ENCODE assay signal across 1 cellular context in the genomic region with DNA sequence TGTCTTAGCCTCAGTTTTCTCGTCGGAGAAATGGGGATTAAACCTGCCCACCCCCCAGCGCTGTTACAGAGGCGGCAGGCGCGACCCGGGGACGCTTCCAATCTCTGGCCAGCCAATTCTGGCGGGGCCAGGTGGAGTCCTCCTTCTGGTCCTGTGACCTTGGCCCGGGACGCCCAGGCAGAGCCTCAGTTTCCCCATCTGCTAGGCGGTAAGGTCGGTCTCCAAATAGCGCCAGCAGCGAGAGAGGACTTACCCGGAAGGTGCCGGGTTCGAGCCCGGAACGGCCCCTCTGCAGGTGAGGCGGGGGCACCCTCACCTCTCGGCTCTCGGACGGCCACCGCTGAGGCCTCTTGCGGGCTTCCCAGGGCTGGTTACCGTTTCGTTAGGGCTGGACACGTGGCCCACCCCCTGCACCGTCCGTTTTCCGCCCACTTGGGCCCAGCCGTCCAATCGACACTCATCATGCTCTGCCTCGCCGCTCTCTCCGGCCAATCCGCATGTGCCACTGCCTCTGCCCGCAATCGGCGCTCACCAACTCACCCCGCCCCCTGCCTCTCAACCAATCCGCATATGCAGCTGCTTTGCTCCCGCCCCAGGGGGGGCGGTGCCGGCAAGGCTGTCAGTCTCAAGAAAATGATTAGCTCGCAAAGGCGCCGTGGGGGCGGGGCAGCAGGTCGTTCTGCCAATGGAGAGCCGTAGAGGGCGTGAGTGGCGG.
TF ChIP-seq lines count a peak whose summit lies in the region.

A gene with protein sequence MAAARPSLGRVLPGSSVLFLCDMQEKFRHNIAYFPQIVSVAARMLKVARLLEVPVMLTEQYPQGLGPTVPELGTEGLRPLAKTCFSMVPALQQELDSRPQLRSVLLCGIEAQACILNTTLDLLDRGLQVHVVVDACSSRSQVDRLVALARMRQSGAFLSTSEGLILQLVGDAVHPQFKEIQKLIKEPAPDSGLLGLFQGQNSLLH (minus strand): TSS at position 384 of the 715 bp plus-strand sequence. CDS start 5,156 bp downstream, outside the sequence.

TF ChIP-seq in HepG2, 621 proteins besides CTCF, POLR2A, EP300 and RAD21 (continued from another document and continues in another):
- TF ChIP-seq ZNF557 (CRISPR knock-in tag; IDR thresholded peaks at IDR 0.05): 0 out of 2 replicates have a peak, but pooled peaks have one; percentile 25
- TF ChIP-seq, protein P1, sequence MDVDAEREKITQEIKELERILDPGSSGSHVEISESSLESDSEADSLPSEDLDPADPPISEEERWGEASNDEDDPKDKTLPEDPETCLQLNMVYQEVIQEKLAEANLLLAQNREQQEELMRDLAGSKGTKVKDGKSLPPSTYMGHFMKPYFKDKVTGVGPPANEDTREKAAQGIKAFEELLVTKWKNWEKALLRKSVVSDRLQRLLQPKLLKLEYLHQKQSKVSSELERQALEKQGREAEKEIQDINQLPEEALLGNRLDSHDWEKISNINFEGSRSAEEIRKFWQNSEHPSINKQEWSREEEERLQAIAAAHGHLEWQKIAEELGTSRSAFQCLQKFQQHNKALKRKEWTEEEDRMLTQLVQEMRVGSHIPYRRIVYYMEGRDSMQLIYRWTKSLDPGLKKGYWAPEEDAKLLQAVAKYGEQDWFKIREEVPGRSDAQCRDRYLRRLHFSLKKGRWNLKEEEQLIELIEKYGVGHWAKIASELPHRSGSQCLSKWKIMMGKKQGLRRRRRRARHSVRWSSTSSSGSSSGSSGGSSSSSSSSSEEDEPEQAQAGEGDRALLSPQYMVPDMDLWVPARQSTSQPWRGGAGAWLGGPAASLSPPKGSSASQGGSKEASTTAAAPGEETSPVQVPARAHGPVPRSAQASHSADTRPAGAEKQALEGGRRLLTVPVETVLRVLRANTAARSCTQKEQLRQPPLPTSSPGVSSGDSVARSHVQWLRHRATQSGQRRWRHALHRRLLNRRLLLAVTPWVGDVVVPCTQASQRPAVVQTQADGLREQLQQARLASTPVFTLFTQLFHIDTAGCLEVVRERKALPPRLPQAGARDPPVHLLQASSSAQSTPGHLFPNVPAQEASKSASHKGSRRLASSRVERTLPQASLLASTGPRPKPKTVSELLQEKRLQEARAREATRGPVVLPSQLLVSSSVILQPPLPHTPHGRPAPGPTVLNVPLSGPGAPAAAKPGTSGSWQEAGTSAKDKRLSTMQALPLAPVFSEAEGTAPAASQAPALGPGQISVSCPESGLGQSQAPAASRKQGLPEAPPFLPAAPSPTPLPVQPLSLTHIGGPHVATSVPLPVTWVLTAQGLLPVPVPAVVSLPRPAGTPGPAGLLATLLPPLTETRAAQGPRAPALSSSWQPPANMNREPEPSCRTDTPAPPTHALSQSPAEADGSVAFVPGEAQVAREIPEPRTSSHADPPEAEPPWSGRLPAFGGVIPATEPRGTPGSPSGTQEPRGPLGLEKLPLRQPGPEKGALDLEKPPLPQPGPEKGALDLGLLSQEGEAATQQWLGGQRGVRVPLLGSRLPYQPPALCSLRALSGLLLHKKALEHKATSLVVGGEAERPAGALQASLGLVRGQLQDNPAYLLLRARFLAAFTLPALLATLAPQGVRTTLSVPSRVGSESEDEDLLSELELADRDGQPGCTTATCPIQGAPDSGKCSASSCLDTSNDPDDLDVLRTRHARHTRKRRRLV (CRISPR knock-in tag; IDR thresholded peaks at IDR 0.05): peak; percentile 69; the same call in 1 of the 2 replicates
- TF ChIP-seq, protein P2, sequence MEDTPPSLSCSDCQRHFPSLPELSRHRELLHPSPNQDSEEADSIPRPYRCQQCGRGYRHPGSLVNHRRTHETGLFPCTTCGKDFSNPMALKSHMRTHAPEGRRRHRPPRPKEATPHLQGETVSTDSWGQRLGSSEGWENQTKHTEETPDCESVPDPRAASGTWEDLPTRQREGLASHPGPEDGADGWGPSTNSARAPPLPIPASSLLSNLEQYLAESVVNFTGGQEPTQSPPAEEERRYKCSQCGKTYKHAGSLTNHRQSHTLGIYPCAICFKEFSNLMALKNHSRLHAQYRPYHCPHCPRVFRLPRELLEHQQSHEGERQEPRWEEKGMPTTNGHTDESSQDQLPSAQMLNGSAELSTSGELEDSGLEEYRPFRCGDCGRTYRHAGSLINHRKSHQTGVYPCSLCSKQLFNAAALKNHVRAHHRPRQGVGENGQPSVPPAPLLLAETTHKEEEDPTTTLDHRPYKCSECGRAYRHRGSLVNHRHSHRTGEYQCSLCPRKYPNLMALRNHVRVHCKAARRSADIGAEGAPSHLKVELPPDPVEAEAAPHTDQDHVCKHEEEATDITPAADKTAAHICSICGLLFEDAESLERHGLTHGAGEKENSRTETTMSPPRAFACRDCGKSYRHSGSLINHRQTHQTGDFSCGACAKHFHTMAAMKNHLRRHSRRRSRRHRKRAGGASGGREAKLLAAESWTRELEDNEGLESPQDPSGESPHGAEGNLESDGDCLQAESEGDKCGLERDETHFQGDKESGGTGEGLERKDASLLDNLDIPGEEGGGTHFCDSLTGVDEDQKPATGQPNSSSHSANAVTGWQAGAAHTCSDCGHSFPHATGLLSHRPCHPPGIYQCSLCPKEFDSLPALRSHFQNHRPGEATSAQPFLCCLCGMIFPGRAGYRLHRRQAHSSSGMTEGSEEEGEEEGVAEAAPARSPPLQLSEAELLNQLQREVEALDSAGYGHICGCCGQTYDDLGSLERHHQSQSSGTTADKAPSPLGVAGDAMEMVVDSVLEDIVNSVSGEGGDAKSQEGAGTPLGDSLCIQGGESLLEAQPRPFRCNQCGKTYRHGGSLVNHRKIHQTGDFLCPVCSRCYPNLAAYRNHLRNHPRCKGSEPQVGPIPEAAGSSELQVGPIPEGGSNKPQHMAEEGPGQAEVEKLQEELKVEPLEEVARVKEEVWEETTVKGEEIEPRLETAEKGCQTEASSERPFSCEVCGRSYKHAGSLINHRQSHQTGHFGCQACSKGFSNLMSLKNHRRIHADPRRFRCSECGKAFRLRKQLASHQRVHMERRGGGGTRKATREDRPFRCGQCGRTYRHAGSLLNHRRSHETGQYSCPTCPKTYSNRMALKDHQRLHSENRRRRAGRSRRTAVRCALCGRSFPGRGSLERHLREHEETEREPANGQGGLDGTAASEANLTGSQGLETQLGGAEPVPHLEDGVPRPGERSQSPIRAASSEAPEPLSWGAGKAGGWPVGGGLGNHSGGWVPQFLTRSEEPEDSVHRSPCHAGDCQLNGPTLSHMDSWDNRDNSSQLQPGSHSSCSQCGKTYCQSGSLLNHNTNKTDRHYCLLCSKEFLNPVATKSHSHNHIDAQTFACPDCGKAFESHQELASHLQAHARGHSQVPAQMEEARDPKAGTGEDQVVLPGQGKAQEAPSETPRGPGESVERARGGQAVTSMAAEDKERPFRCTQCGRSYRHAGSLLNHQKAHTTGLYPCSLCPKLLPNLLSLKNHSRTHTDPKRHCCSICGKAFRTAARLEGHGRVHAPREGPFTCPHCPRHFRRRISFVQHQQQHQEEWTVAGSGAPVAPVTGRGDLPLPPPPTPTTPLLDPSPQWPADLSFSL (CRISPR knock-in tag; IDR thresholded peaks at IDR 0.05): no peak
- TF ChIP-seq NFYB (CRISPR knock-in tag; IDR thresholded peaks at IDR 0.05): peak; percentile 97
- TF ChIP-seq, protein P3, sequence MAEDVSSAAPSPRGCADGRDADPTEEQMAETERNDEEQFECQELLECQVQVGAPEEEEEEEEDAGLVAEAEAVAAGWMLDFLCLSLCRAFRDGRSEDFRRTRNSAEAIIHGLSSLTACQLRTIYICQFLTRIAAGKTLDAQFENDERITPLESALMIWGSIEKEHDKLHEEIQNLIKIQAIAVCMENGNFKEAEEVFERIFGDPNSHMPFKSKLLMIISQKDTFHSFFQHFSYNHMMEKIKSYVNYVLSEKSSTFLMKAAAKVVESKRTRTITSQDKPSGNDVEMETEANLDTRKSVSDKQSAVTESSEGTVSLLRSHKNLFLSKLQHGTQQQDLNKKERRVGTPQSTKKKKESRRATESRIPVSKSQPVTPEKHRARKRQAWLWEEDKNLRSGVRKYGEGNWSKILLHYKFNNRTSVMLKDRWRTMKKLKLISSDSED (CRISPR knock-in tag; IDR thresholded peaks at IDR 0.05): no peak
- TF ChIP-seq CHD2 (IDR thresholded peaks at IDR 0.05; ENCODE audit: low read depth, low read length): peak; percentile 69; the same call in 1 of the 2 replicates
- TF ChIP-seq NCOA1 (CRISPR knock-in tag; IDR thresholded peaks at IDR 0.05): no peak
- no peak for TF ChIP-seq TCF12 (IDR thresholded peaks at IDR 0.05)
- no peak for TF ChIP-seq TCF12 (CRISPR knock-in tag; IDR thresholded peaks at IDR 0.05)
- TF ChIP-seq, protein P4, sequence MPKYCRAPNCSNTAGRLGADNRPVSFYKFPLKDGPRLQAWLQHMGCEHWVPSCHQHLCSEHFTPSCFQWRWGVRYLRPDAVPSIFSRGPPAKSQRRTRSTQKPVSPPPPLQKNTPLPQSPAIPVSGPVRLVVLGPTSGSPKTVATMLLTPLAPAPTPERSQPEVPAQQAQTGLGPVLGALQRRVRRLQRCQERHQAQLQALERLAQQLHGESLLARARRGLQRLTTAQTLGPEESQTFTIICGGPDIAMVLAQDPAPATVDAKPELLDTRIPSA (CRISPR knock-in tag; IDR thresholded peaks at IDR 0.05; ENCODE audit: borderline replicate concordance): 0 out of 2 replicates have a peak, but pooled peaks have one; percentile 42
- no peak for TF ChIP-seq MTA3 (CRISPR knock-in tag; IDR thresholded peaks at IDR 0.05)
- TF ChIP-seq HINFP (CRISPR knock-in tag; IDR thresholded peaks at IDR 0.05; ENCODE audit: low read depth): 0 out of 2 replicates have a peak, but pooled peaks have one; percentile 19
- TF ChIP-seq YEATS4 (CRISPR knock-in tag; IDR thresholded peaks at IDR 0.05; ENCODE audit: borderline replicate concordance): peak; percentile 75
- TF ChIP-seq HNF1A (IDR thresholded peaks at IDR 0.05; ENCODE audit: low read depth): peak; percentile 60; the same call in 1 of the 2 replicates
- peak; percentile 64; the same call in 1 of the 2 replicates for TF ChIP-seq HNF1A (CRISPR knock-in tag; IDR thresholded peaks at IDR 0.05; ENCODE audit: borderline replicate concordance)
- no peak for TF ChIP-seq PLSCR1 (CRISPR knock-in tag; IDR thresholded peaks at IDR 0.05; ENCODE audit: borderline replicate concordance)
- peak; percentile 62 for TF ChIP-seq ZNF883 (CRISPR knock-in tag; IDR thresholded peaks at IDR 0.05; ENCODE audit: not compliant biosample characterization)
- TF ChIP-seq ZNF180 (CRISPR knock-in tag; IDR thresholded peaks at IDR 0.05; ENCODE audit: borderline replicate concordance, low read depth): no peak
- no peak for TF ChIP-seq ZNF446 (CRISPR knock-in tag; IDR thresholded peaks at IDR 0.05)
- TF ChIP-seq ZNF772 (CRISPR knock-in tag; IDR thresholded peaks at IDR 0.05): peak; percentile 88
- TF ChIP-seq SIN3B (IDR thresholded peaks at IDR 0.05; ENCODE audit: low read length): no peak
- no peak for TF ChIP-seq ZNF17 (CRISPR knock-in tag; IDR thresholded peaks at IDR 0.05)
- no peak for TF ChIP-seq ZNF576 (CRISPR knock-in tag; IDR thresholded peaks at IDR 0.05)
